Comparison of ENCODE assay signal across 7 cellular contexts in genomic region chr15:52046552-52046951, GRCh38. TPM values are rescaled to one million over a fixed set of nuclear protein-coding genes. Genes with fewer than 3 reads are reported as not detected.
A peak's percentile ranks its signal among the peaks of the same experiment; 100 is the strongest.
DNase-seq lines count a peak whose midpoint lies in the region; ATAC-seq, FAIRE-seq and TF ChIP-seq lines count a peak whose summit lies in the region.
"Not testable (repeated sequence)": the region's sequence is repeated elsewhere in the genome, so short reads cannot be mapped to it uniquely, and the experiment has no call there.

No MANE protein-coding gene starts in this region.

- BruUV-seq in Caco-2 (replicated peaks; lab: Mats Ljungman, UMichigan) (TSS peak; percentile 58), HepG2 (replicated peaks; lab: Mats Ljungman, UMichigan) (TSS peak; percentile 59)

- POLR2A ChIA-PET in Caco-2 (lab: Charles Lee); HepG2 (lab: Yijun Ruan, JAX): not testable (repeated sequence)
- POLR2A ChIA-PET in activated CD4-positive, alpha-beta memory T cell treated with anti-CD3 and anti-CD28 coated beads, Interleukin-2, amount 10 ng/mL, durations not matched to agents 7 days and 5 days (lab: Charles Lee), result interaction anchor here (1.0 to 4.4 kb wide), 8 partner anchors 9 to 132 kb away, joined by 3 to 38 read pairs (median 4); partner anchors contain the start of gene LEO1
- POLR2A ChIA-PET in activated naive CD8-positive, alpha-beta T cell treated with anti-CD3 and anti-CD28 coated beads, Interleukin-2, amount 10 ng/mL, durations not matched to agents 7 days and 5 days (lab: Charles Lee), result interaction anchor here (1.0 to 1.6 kb wide), 4 partner anchors 20 to 37 kb away, joined by 3 to 14 read pairs (median 4); no protein-coding TSS in a partner anchor

- ATAC-seq in activated naive CD8-positive, alpha-beta T cell treated with anti-CD3 and anti-CD28 coated beads, Interleukin-2, amount 10 ng/mL, durations not matched to agents 7 days and 5 days (ENCODE audit: low read depth); HepG2: not testable (repeated sequence)

- H3K79me2 ChIP-seq in OCI-LY1 (ENCODE audit: insufficient read depth, low read length) (peaks cover 45% of the 10 kb centered on the region), HepG2 (ENCODE audit: insufficient read depth, low read length) (peaks cover 74% of the 10 kb centered on the region)

- TF ChIP-seq RAD21 in HepG2 (CRISPR knock-in tag; IDR thresholded peaks at IDR 0.05), result not testable (repeated sequence)

- peaks cover 16% of the 10 kb centered on the region for H3K4me1 Mint-ChIP-seq in Caco-2 (ENCODE audit: low read depth, unreplicated experiment)
- peaks cover 38% of the 10 kb centered on the region for H3K4me1 Mint-ChIP-seq in activated CD4-positive, alpha-beta memory T cell treated with anti-CD3 and anti-CD28 coated beads, Interleukin-2, amount 10 ng/mL, durations not matched to agents 7 days and 5 days
- peaks cover 30% of the 10 kb centered on the region for H3K4me1 Mint-ChIP-seq in activated naive CD8-positive, alpha-beta T cell treated with anti-CD3 and anti-CD28 coated beads, Interleukin-2, amount 10 ng/mL, durations not matched to agents 7 days and 5 days

- TF ChIP-seq CTCF in Caco-2 (IDR thresholded peaks at IDR 0.05; ENCODE audit: insufficient read depth in 1 of 2, low read depth in 1 of 2, low read length in 1 of 2, severe bottlenecking in 1 of 2, unreplicated experiment in 1 of 2); OCI-LY1 (IDR thresholded peaks at IDR 0.05; ENCODE audit: low read length); HepG2 (CRISPR knock-in tag; IDR thresholded peaks at IDR 0.05): not testable (repeated sequence)

- not testable (repeated sequence) for FAIRE-seq in HepG2 (lab: Jason Lieb, UNC)

- H3K9me2 ChIP-seq in OCI-LY1 (ENCODE audit: low read depth, low read length), result not testable (repeated sequence)

- not testable (repeated sequence) for H3K9me3 ChIP-seq in Caco-2; OCI-LY1 (ENCODE audit: low read length); HepG2 (ENCODE audit: low read length)

- TF ChIP-seq POLR2A in HepG2 (IDR thresholded peaks at IDR 0.05; ENCODE audit: insufficient read depth in 1 of 2, low read depth in 2 of 2, low read length in 2 of 2), result not testable (repeated sequence)

- H3K9me3 Mint-ChIP-seq in Caco-2 (ENCODE audit: unreplicated experiment); activated CD4-positive, alpha-beta memory T cell treated with anti-CD3 and anti-CD28 coated beads, Interleukin-2, amount 10 ng/mL, durations not matched to agents 7 days and 5 days; activated naive CD8-positive, alpha-beta T cell treated with anti-CD3 and anti-CD28 coated beads, Interleukin-2, amount 10 ng/mL, durations not matched to agents 7 days and 5 days: not testable (repeated sequence)

- in situ Hi-C loops in HepG2 (cut with HindIII; ENCODE audit: extremely low pct_ligation_motif_present, low pct_unique_long_range_greater_than_20kb), result not testable (repeated sequence)

- peak overlapping the region; percentile 89 for H3K27ac ChIP-seq in OCI-LY1 (ENCODE audit: low read depth, low read length, poor library complexity, severe bottlenecking)
- H3K27ac ChIP-seq in HepG2 (ENCODE audit: extremely low read length, insufficient read depth, low read length), result not testable (repeated sequence)

- H3K36me3 ChIP-seq in Caco-2 (ENCODE audit: control insufficient read depth, insufficient read depth, low read length), result not testable (repeated sequence)
- H3K36me3 ChIP-seq in OCI-LY1 (ENCODE audit: insufficient read depth, low read length) (peaks cover 39% of the 10 kb centered on the region), HepG2 (replicated peaks in 1 of 2; ENCODE audit: control insufficient read depth in 1 of 2, insufficient read depth in 2 of 2, low read length in 2 of 2) (peaks cover 10 to 44% of the 10 kb centered on the region in 2 experiments)

- intact Hi-C loops in Caco-2 (cut with micrococcal nuclease; ENCODE audit: unreplicated experiment); HepG2 (cut with micrococcal nuclease; ENCODE audit: unreplicated experiment): not testable (repeated sequence)

- not testable (repeated sequence) for H4K20me1 ChIP-seq in OCI-LY1 (ENCODE audit: insufficient read depth, low read length)
- peaks cover 45% of the 10 kb centered on the region for H4K20me1 ChIP-seq in HepG2 (ENCODE audit: insufficient read depth, low read length)

- H3K27me3 ChIP-seq in Caco-2 (replicated peaks; ENCODE audit: control insufficient read depth, insufficient read depth, low read length); OCI-LY1 (ENCODE audit: insufficient read depth, low read length); HepG2 (ENCODE audit: control insufficient read depth in 1 of 2, insufficient read depth in 2 of 2, low read length in 2 of 2): not testable (repeated sequence)

- not testable (repeated sequence) for H3K9ac ChIP-seq in OCI-LY1 (ENCODE audit: low read length); HepG2 (ENCODE audit: insufficient read depth, low read depth, low read length)

- not testable (repeated sequence) for H3K4me3 ChIP-seq in Caco-2 (ENCODE audit: low read depth, low read length); OCI-LY1 (ENCODE audit: low read depth, low read length, poor library complexity, severe bottlenecking); HepG2 (replicated peaks in 1 of 3; ENCODE audit: insufficient read depth in 1 of 3, low read depth in 2 of 3, low read length in 3 of 3)

- H3K4me1 ChIP-seq in Caco-2, result not testable (repeated sequence)
- H3K4me1 ChIP-seq in OCI-LY1 (ENCODE audit: insufficient read depth, low read length, severe bottlenecking) (peaks cover 36% of the 10 kb centered on the region), HepG2 (ENCODE audit: insufficient read depth, low read length) (peaks cover 20% of the 10 kb centered on the region)

- not testable (repeated sequence) for H3F3A ChIP-seq in OCI-LY1 (ENCODE audit: insufficient read depth, low read length)

- CTCF ChIA-PET in Caco-2 (lab: Charles Lee); HepG2 (lab: Yijun Ruan, JAX; ENCODE audit: low intra/inter-chr PET ratio, low total read pairs): not testable (repeated sequence)
- CTCF ChIA-PET in activated CD4-positive, alpha-beta memory T cell treated with anti-CD3 and anti-CD28 coated beads, Interleukin-2, amount 10 ng/mL, durations not matched to agents 7 days and 5 days (lab: Charles Lee), result interaction anchor here (1.0 to 2.0 kb wide), 12 partner anchors 9 to 133 kb away, joined by 3 to 10 read pairs (median 6); partner anchors contain the start of gene LEO1

- WGBS in HepG2 (ENCODE audit: low lambda C conversion rate), result 99% methylated on average over 5 of the region's 5 CpGs

- not testable (repeated sequence) for H2AFZ ChIP-seq in OCI-LY1 (ENCODE audit: low read length); HepG2 (ENCODE audit: low read length)

- peaks cover 51% of the 10 kb centered on the region for H3K36me3 Mint-ChIP-seq in Caco-2 (ENCODE audit: insufficient read depth, unreplicated experiment)
- H3K36me3 Mint-ChIP-seq in activated CD4-positive, alpha-beta memory T cell treated with anti-CD3 and anti-CD28 coated beads, Interleukin-2, amount 10 ng/mL, durations not matched to agents 7 days and 5 days (ENCODE audit: low read depth), result peaks cover 42% of the 10 kb centered on the region
- H3K36me3 Mint-ChIP-seq in activated naive CD8-positive, alpha-beta T cell treated with anti-CD3 and anti-CD28 coated beads, Interleukin-2, amount 10 ng/mL, durations not matched to agents 7 days and 5 days, result peaks cover 28% of the 10 kb centered on the region

- DNase-seq in Caco-2; activated CD4-positive, alpha-beta memory T cell treated with anti-CD3 and anti-CD28 coated beads, Interleukin-2, amount 10 ng/mL, durations not matched to agents 7 days and 5 days; activated naive CD8-positive, alpha-beta T cell treated with anti-CD3 and anti-CD28 coated beads, Interleukin-2, amount 10 ng/mL, durations not matched to agents 7 days and 5 days; HepG2 (ENCODE audit: low spot score): not testable (repeated sequence)
- peak; percentile 14 for DNase-seq in fibroblast of gingiva (ENCODE audit: low read depth)
- peak; percentile 42 for DNase-seq in putamen (ENCODE audit: low spot score)

- not testable (repeated sequence) for H3K27ac Mint-ChIP-seq in Caco-2 (ENCODE audit: unreplicated experiment)
- H3K27ac Mint-ChIP-seq in activated CD4-positive, alpha-beta memory T cell treated with anti-CD3 and anti-CD28 coated beads, Interleukin-2, amount 10 ng/mL, durations not matched to agents 7 days and 5 days, result peak overlapping the region; percentile 92
- peak overlapping the region; percentile 83 for H3K27ac Mint-ChIP-seq in activated naive CD8-positive, alpha-beta T cell treated with anti-CD3 and anti-CD28 coated beads, Interleukin-2, amount 10 ng/mL, durations not matched to agents 7 days and 5 days

- H3K4me2 ChIP-seq in OCI-LY1 (ENCODE audit: low read length), result peak overlapping the region; percentile 67; the same call in 1 of the 2 replicates
- H3K4me2 ChIP-seq in HepG2 (ENCODE audit: low read depth, low read length), result not testable (repeated sequence)

- not testable (repeated sequence) for H3K4me3 Mint-ChIP-seq in Caco-2 (ENCODE audit: unreplicated experiment); activated CD4-positive, alpha-beta memory T cell treated with anti-CD3 and anti-CD28 coated beads, Interleukin-2, amount 10 ng/mL, durations not matched to agents 7 days and 5 days
- peak overlapping the region; percentile 79 for H3K4me3 Mint-ChIP-seq in activated naive CD8-positive, alpha-beta T cell treated with anti-CD3 and anti-CD28 coated beads, Interleukin-2, amount 10 ng/mL, durations not matched to agents 7 days and 5 days

- not testable (repeated sequence) for TF ChIP-seq EP300 in HepG2 (IDR thresholded peaks at IDR 0.05; ENCODE audit: low read depth in 2 of 2, low read length in 2 of 2); HepG2 (CRISPR knock-in tag; IDR thresholded peaks at IDR 0.05; ENCODE audit: borderline replicate concordance)

- H3K27me3 Mint-ChIP-seq in Caco-2 (ENCODE audit: insufficient read depth, unreplicated experiment); activated CD4-positive, alpha-beta memory T cell treated with anti-CD3 and anti-CD28 coated beads, Interleukin-2, amount 10 ng/mL, durations not matched to agents 7 days and 5 days; activated naive CD8-positive, alpha-beta T cell treated with anti-CD3 and anti-CD28 coated beads, Interleukin-2, amount 10 ng/mL, durations not matched to agents 7 days and 5 days: not testable (repeated sequence)

RNA-seq across cellular contexts. Expression of gene MAPK6, which starts 27.5 kb away (rescaled TPM):
- total RNA-seq in Caco-2 (2022), result 68.2 and 69.8 TPM in 2 replicates
- total RNA-seq in activated CD4-positive, alpha-beta memory T cell treated with anti-CD3 and anti-CD28 coated beads, Interleukin-2, amount 10 ng/mL, durations not matched to agents 7 days and 5 days, result 10 to 100 TPM; 44.9 to 47.9 TPM
- 10 to 100 TPM; 21.3 to 25.5 TPM for total RNA-seq in activated naive CD8-positive, alpha-beta T cell treated with anti-CD3 and anti-CD28 coated beads, Interleukin-2, amount 10 ng/mL, durations not matched to agents 7 days and 5 days
- 99.7 and 188 TPM in 2 replicates for total RNA-seq in HepG2 (2016; rRNA removed; fragmentation: Illumina TruSeq; extraction: Trizol)
- 19.1 and 23.2 TPM in 2 replicates for total RNA-seq in HepG2 (2016; cell fraction: cytosol; rRNA removed; fragmentation: Illumina TruSeq; extraction: Trizol; ENCODE audit: low read depth)
- total RNA-seq in HepG2 (2016; cell fraction: insoluble cytoplasmic fraction; rRNA removed; fragmentation: Illumina TruSeq; extraction: Trizol), result 102 and 181 TPM in 2 replicates
- 106 and 120 TPM in 2 replicates for total RNA-seq in HepG2 (2016; cell fraction: membrane; rRNA removed; fragmentation: Illumina TruSeq; extraction: Trizol)
- total RNA-seq in HepG2 (2016; cell fraction: nucleus; rRNA removed; fragmentation: Illumina TruSeq; extraction: Trizol), result 59.2 and 61.8 TPM in 2 replicates
- 72.5 and 89.5 TPM in 2 replicates for polyA plus RNA-seq in HepG2 (2011; rRNA removed)
- polyA plus RNA-seq in HepG2 (2011; cell fraction: cytosol; rRNA removed), result 38.7 and 59.9 TPM in 2 replicates
- 17.3 and 27.5 TPM in 2 replicates for polyA plus RNA-seq in HepG2 (2011; cell fraction: nucleus; rRNA removed)
- 88.0 and 112 TPM in 2 replicates for polyA plus RNA-seq in HepG2 (2012)
- polyA plus RNA-seq in HepG2 (2016; cell fraction: cytosol; fragmentation: Illumina TruSeq; extraction: Trizol; ENCODE audit: low read depth), result 10.3 and 11.1 TPM in 2 replicates
- polyA plus RNA-seq in HepG2 (2016; cell fraction: insoluble cytoplasmic fraction; fragmentation: Illumina TruSeq; extraction: Trizol; ENCODE audit: low read depth), result 125 and 127 TPM in 2 replicates
- 48.4 and 51.8 TPM in 2 replicates for polyA plus RNA-seq in HepG2 (2016; cell fraction: membrane; fragmentation: Illumina TruSeq; extraction: Trizol; ENCODE audit: low read depth)
- 46.4 and 50.6 TPM in 2 replicates for polyA plus RNA-seq in HepG2 (2016; cell fraction: nucleus; fragmentation: Illumina TruSeq; extraction: Trizol; ENCODE audit: insufficient read depth, low read depth)
- polyA minus RNA-seq in HepG2 (2011; rRNA and poly(A)+ RNA removed; ENCODE audit: low replicate concordance), result 21.4 and 67.1 TPM in 2 replicates
- 105 and 119 TPM in 2 replicates for polyA minus RNA-seq in HepG2 (2011; cell fraction: cytosol; rRNA and poly(A)+ RNA removed)
- polyA minus RNA-seq in HepG2 (2011; cell fraction: nucleus; rRNA and poly(A)+ RNA removed), result 83.8 and 92.4 TPM in 2 replicates
